In genomic region chr14:77804592-77804991, GRCh38 we compare ENCODE assay signal across 8 cellular contexts. TPM values are rescaled to one million over a fixed set of nuclear protein-coding genes. Genes with fewer than 3 reads are reported as not detected.
DNase-seq lines count a peak whose midpoint lies in the region; ATAC-seq and TF ChIP-seq lines count a peak whose summit lies in the region.

No MANE protein-coding gene starts in this region.

- no peaks in the 10 kb centered on the region for H3F3A ChIP-seq in PC-9 (ENCODE audit: insufficient read depth, low read depth)

- H3K9me3 ChIP-seq in AG04450 (ENCODE audit: control insufficient read depth, insufficient read depth, low read length) = no peaks in the 10 kb centered on the region
- no peaks in the 10 kb centered on the region for H3K9me3 ChIP-seq in PC-9 (ENCODE audit: insufficient read depth, low read depth)
- no peaks in the 10 kb centered on the region for H3K9me3 ChIP-seq in fibroblast of lung (ENCODE audit: control insufficient read depth, insufficient read depth, low read depth, low read length)

- H3K4me3 ChIP-seq in AG04450 (ENCODE audit: low read depth, low read length) = no peak overlapping the region
- H3K4me3 ChIP-seq in GM12875 (ENCODE audit: low read depth, low read length) = no peak overlapping the region
- H3K4me3 ChIP-seq in PC-9 = no peak overlapping the region
- no peak overlapping the region for H3K4me3 ChIP-seq in fibroblast of lung (replicated peaks in 1 of 4; ENCODE audit: control extremely low read depth in 1 of 4, insufficient read depth in 1 of 4, low read depth in 3 of 4, low read length in 4 of 4)

- ATAC-seq in HG03378 (IDR thresholded peaks at IDR 0.05; ENCODE audit: unreplicated experiment) = no peak

- intact Hi-C loops in PC-9 (cut with micrococcal nuclease; ENCODE audit: unreplicated experiment) = no loop called here

- H3K27ac ChIP-seq in AG04450 (ENCODE audit: low read depth, low read length) (no peak overlapping the region), PC-9 (no peak overlapping the region), fibroblast of lung (ENCODE audit: insufficient read depth, low read length) (no peak overlapping the region)

- POLR2A ChIA-PET in AG04450 (lab: Yijun Ruan, JAX) (no interaction called here), PC-9 (lab: Charles Lee; ENCODE audit: unreplicated experiment) (no interaction called here)

- no peaks in the 10 kb centered on the region for H3K27me3 ChIP-seq in AG04450 (ENCODE audit: control insufficient read depth, insufficient read depth, low read length)
- H3K27me3 ChIP-seq in PC-9 (ENCODE audit: insufficient read depth, low read depth) = no peaks in the 10 kb centered on the region
- H3K27me3 ChIP-seq in fibroblast of lung (ENCODE audit: control insufficient read depth, insufficient read depth, low read length) = no peaks in the 10 kb centered on the region

- CTCF ChIA-PET in AG04450 (lab: Charles Lee) = interaction anchor here (1.4 kb wide), 1 partner anchor 43 kb away, joined by 3 read pairs; no protein-coding TSS in a partner anchor
- CTCF ChIA-PET in PC-9 (lab: Charles Lee) = interaction anchor here (0.6 kb wide), 1 partner anchor 72 kb away, joined by 14 read pairs; no protein-coding TSS in a partner anchor

- H3K79me2 ChIP-seq in PC-9 (ENCODE audit: low read depth) (peaks cover 10% of the 10 kb centered on the region), fibroblast of lung (ENCODE audit: control insufficient read depth, insufficient read depth, low read length) (no peaks in the 10 kb centered on the region)

- H3K9ac ChIP-seq in fibroblast of lung (ENCODE audit: insufficient read depth, low read length) = no peak overlapping the region

- H3K4me1 ChIP-seq in PC-9 (replicated peaks; ENCODE audit: insufficient read depth) (peaks cover under 1% of the 10 kb centered on the region), fibroblast of lung (ENCODE audit: control insufficient read depth, extremely low read depth, insufficient read depth, low read length) (no peaks in the 10 kb centered on the region)

- H3K9me2 ChIP-seq in PC-9 (ENCODE audit: insufficient read depth) = no peaks in the 10 kb centered on the region

- H3K36me3 ChIP-seq in PC-9 (ENCODE audit: low read depth) (no peaks in the 10 kb centered on the region), fibroblast of lung (ENCODE audit: control insufficient read depth, insufficient read depth, low read length) (no peaks in the 10 kb centered on the region)

- BruUV-seq in PC-9 (replicated peaks; lab: Mats Ljungman, UMichigan) = no TSS peak

- H4K20me1 ChIP-seq in PC-9 (ENCODE audit: insufficient read depth) (no peaks in the 10 kb centered on the region), fibroblast of lung (ENCODE audit: control insufficient read depth, extremely low read depth, insufficient read depth, low read length) (no peaks in the 10 kb centered on the region)

- 0 out of 2 replicates have a peak, but pooled peaks have one; percentile 1 for TF ChIP-seq CTCF in AG04450 (IDR thresholded peaks at IDR 0.05; ENCODE audit: low read depth, low read length)
- peak; percentile 59 for TF ChIP-seq CTCF in GM12875 (IDR thresholded peaks at IDR 0.05; ENCODE audit: borderline replicate concordance, insufficient read depth, low read depth, low read length)
- TF ChIP-seq CTCF in PC-9 (conservative IDR thresholded peaks at IDR 0.05) = peak; percentile 68
- peak; percentile 24 to 29 for TF ChIP-seq CTCF in fibroblast of lung (conservative IDR thresholded peaks at IDR 0.05 in 1 of 2, IDR thresholded peaks at IDR 0.05 in 1 of 2; ENCODE audit: low read depth in 1 of 2, low read length in 2 of 2)

- H3K4me2 ChIP-seq in PC-9 (no peak overlapping the region), fibroblast of lung (ENCODE audit: extremely low read depth, insufficient read depth, low read length) (no peak overlapping the region)

- DNase-seq in AG04450 (ENCODE audit: low read depth, low spot score) = no peak
- DNase-seq in PC-9 = peak; percentile 41 to 52
- no peak for DNase-seq in fibroblast of lung (ENCODE audit: low read depth in 2 of 2)
- no peak for DNase-seq in NCI-H1092 (lab: John Stamatoyannopoulos, UW)
- no peak for DNase-seq in amniotic stem cell (lab: John Stamatoyannopoulos, UW)
- no peak for DNase-seq in NCI-H774 (lab: John Stamatoyannopoulos, UW)

- H2AFZ ChIP-seq in PC-9 (no peak overlapping the region), fibroblast of lung (ENCODE audit: low read length) (no peak overlapping the region)

RNA-seq across cellular contexts. Expression of gene ADCK1, which starts 4.7 kb away (rescaled TPM):
- polyA plus RNA-seq in AG04450 (2011; rRNA removed) = 4.8 and 5.2 TPM in 2 replicates
- 5.1 and 5.9 TPM in 2 replicates for polyA minus RNA-seq in AG04450 (2011; rRNA and poly(A)+ RNA removed)
- 19.0 and 26.3 TPM in 2 replicates for total RNA-seq in PC-9 (2021)
- total RNA-seq in fibroblast of lung = 4.6 and 5.4 TPM in 2 replicates
- 4.8 and 5.4 TPM in 2 replicates for polyA plus RNA-seq in fibroblast of lung
- 4.2 and 4.4 TPM in 2 replicates for polyA plus RNA-seq in fibroblast of lung (2012)
- 7.5 and 18.0 TPM in 2 replicates for polyA minus RNA-seq in fibroblast of lung (ENCODE audit: low replicate concordance)

RNA-seq across cellular contexts. Expression of gene SNW1, which starts 43.6 kb away (rescaled TPM):
- 40.3 and 54.9 TPM in 2 replicates for polyA plus RNA-seq in AG04450 (2011; rRNA removed)
- polyA minus RNA-seq in AG04450 (2011; rRNA and poly(A)+ RNA removed) = 20.9 and 23.8 TPM in 2 replicates
- total RNA-seq in PC-9 (2021) = 154 and 233 TPM in 2 replicates
- 52.6 and 57.0 TPM in 2 replicates for total RNA-seq in fibroblast of lung
- polyA plus RNA-seq in fibroblast of lung = 59.1 and 60.2 TPM in 2 replicates
- polyA plus RNA-seq in fibroblast of lung (2012) = 53.8 and 58.9 TPM in 2 replicates
- polyA minus RNA-seq in fibroblast of lung (ENCODE audit: low replicate concordance) = 6.3 and 20.7 TPM in 2 replicates

Comparison
In these comparisons a context has a peak if more than half of its experiments do, and no peak if none do; other contexts are left out.
1. DNase-seq: peak in PC-9 (2 of 2); none in AG04450 (single experiment), fibroblast of lung (0 of 2), NCI-H1092 (single experiment), amniotic stem cell (single experiment) and NCI-H774 (single experiment).
2. CTCF ChIP-seq: peak in every context shown above with its lines; median percentile 68 in PC-9; 59 in GM12875; 26 in fibroblast of lung; 1 in AG04450.